Comparison of ENCODE assay signal across 10 cellular contexts in the genomic region with DNA sequence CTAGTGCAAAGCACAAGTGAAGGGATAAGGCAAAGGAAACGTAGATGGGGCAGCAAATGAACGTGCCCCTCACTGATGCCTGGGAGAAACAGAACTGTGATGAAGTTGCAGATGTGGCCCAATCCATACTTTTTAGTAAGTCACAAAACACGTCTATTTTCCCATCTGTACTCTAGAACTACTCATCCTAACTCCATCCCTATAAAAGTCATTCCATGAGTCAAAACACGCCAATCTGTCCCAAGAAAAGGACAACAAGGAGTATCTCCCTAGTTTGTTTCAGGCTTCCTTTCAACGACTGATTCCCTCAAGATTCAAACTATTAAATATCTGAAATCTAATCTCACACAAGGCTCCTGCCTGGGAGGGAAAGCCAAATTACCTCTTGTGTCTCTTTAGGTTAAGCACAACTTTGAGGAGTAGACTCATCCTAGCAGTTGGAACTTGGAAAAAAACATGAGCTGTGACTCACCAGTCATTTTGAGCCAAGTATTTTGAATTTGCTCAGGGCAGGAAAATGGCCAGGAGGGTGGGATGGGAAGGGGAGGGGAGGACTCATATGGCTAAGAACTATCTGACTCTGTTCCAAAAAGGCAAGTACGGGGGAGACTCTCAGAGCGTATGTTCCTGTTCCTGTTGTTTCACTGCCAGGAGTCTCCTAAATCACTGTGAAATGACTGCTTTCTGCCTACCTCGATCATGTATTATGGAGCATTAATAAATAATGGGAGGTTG.
DNase-seq lines count a peak whose midpoint lies in the region; ATAC-seq and TF ChIP-seq lines count a peak whose summit lies in the region.
"Had no signal": no experiment of that assay in that cellular context is flagged by ENCODE, and none has a peak within 500 bp of the region (broad histone marks: within the 10 kb centered on the region; RNA-seq: fewer than 3 reads in every experiment).

No MANE protein-coding gene starts in this region.

- WGBS in ovary, 3 donors: 37 to 40% (median 40%) methylated on average over 8 of the region's 8 CpGs

- no peaks in the 10 kb centered on the region for H3K4me1 ChIP-seq in ovary (ENCODE audit: insufficient read depth)
- H3K4me1 ChIP-seq: pancreas had no signal

- no peak for TF ChIP-seq EP300 in ovary (IDR thresholded peaks at IDR 0.05)

- H3K27me3 ChIP-seq in ovary: no peaks in the 10 kb centered on the region

- peaks cover 54% of the 10 kb centered on the region for H3K27me3 Mint-ChIP-seq in T-helper 17 cell

- CTCF ChIA-PET in RWPE1 (lab: Yijun Ruan, JAX): interaction anchor here (0.6 kb wide), 1 partner anchor 25 kb away, joined by 5 read pairs; no protein-coding TSS in a partner anchor

- POLR2A ChIA-PET in RWPE1 (lab: Yijun Ruan, JAX; ENCODE audit: low non-redundant PET): interaction anchor here (1.4 to 1.6 kb wide), 2 partner anchors 59 to 64 kb away, joined by 9 to 13 read pairs; no protein-coding TSS in a partner anchor

- H3K4me3 ChIP-seq in fibroblast of pulmonary artery (replicated peaks; ENCODE audit: low read depth, low read length): no peak overlapping the region
- no peak overlapping the region for H3K4me3 ChIP-seq in ovary
- H3K4me3 ChIP-seq: pancreas had no signal

- H3K36me3 ChIP-seq in ovary: no peaks in the 10 kb centered on the region
- H3K36me3 ChIP-seq: pancreas had no signal

- H3K27ac ChIP-seq in RWPE1: peak overlapping the region; percentile 93
- H3K27ac ChIP-seq in ovary: no peak overlapping the region
- H3K27ac ChIP-seq: pancreas had no signal

- H3K36me3 Mint-ChIP-seq in T-helper 17 cell (ENCODE audit: low read depth): no peaks in the 10 kb centered on the region
- H3K36me3 Mint-ChIP-seq: IgD-negative memory B cell had no signal

- H3K27ac Mint-ChIP-seq in T-helper 17 cell: no peak overlapping the region
- H3K27ac Mint-ChIP-seq: IgD-negative memory B cell had no signal

- no peak for TF ChIP-seq CTCF in RWPE1 (conservative IDR thresholded peaks at IDR 0.05; ENCODE audit: low read depth)
- TF ChIP-seq CTCF in fibroblast of pulmonary artery (IDR thresholded peaks at IDR 0.05; ENCODE audit: low read length, missing control alignments): no peak
- no peak for TF ChIP-seq CTCF in ovary (IDR thresholded peaks at IDR 0.05)

- no peak for TF ChIP-seq POLR2A in ovary (IDR thresholded peaks at IDR 0.05)

- H3K9me3 ChIP-seq in ovary: no peaks in the 10 kb centered on the region
- no peaks in the 10 kb centered on the region for H3K9me3 ChIP-seq in T-helper 17 cell (ENCODE audit: control insufficient read depth, low read length, poor library complexity, severe bottlenecking)
- H3K9me3 ChIP-seq: pancreas had no signal

- H3K4me1 Mint-ChIP-seq in T-helper 17 cell: no peaks in the 10 kb centered on the region

- no peak overlapping the region for H3K4me3 Mint-ChIP-seq in T-helper 17 cell
- H3K4me3 Mint-ChIP-seq: IgD-negative memory B cell had no signal

- intact Hi-C loops in ovary (cut with DNase I): no loop called here

- DNase-seq in Daoy (ENCODE audit: low read depth): peak; percentile 86
- peak; percentile 74 for DNase-seq in RWPE1 (ENCODE audit: low spot score)
- DNase-seq in fibroblast of pulmonary artery (ENCODE audit: low read depth): peak; percentile 98
- peak in 3 of 5 donors; percentile 17 to 47 (median 34) for DNase-seq in ovary
- DNase-seq in dermis blood vessel endothelial cell: no peak
- no peak for DNase-seq in T-helper 17 cell
- DNase-seq in stimulated activated CD4-positive, alpha-beta T cell treated with anti-CD3 and anti-CD28 coated beads, Interleukin-12 subunit alpha, Interleukin-12 subunit beta, amount 100 ng/mL, for 4 hours: no peak
- DNase-seq in HT-29 (ENCODE audit: low spot score): no peak

- ATAC-seq in T-helper 17 cell: no peak

Comparison
In these comparisons a context has a peak if more than half of its experiments do, and no peak if none do; other contexts are left out.
1. DNase-seq: peak in Daoy (single experiment), RWPE1 (single experiment), fibroblast of pulmonary artery (single experiment) and ovary (3 of 5); none in dermis blood vessel endothelial cell (single experiment), T-helper 17 cell (0 of 3), stimulated activated CD4-positive, alpha-beta T cell treated with anti-CD3 and anti-CD28 coated beads, Interleukin-12 subunit alpha, Interleukin-12 subunit beta, amount 100 ng/mL, for 4 hours (single experiment) and HT-29 (single experiment).